In genomic region chr3:176512037-176512436, GRCh38 we compare ENCODE assay signal across 39 cellular contexts.
"Had no signal": no experiment of that assay in that cellular context is flagged by ENCODE, and none has a peak within 500 bp of the region (broad histone marks: within the 10 kb centered on the region; RNA-seq: fewer than 3 reads in every experiment).

No MANE protein-coding gene starts in this region.

- H3K27me3 Mint-ChIP-seq: activated naive CD4-positive, alpha-beta T cell treated with anti-CD3 and anti-CD28 coated beads, Interleukin-2, amount 10 ng/mL, durations not matched to agents 7 days and 5 days; activated naive CD4-positive, alpha-beta T cell treated with anti-CD3 and anti-CD28 coated beads, Interleukin-2, amount 50 U/mL, for 24 hours; activated naive CD8-positive, alpha-beta T cell; activated naive CD8-positive, alpha-beta T cell treated with anti-CD3 and anti-CD28 coated beads for 36 hours; activated naive CD8-positive, alpha-beta T cell treated with anti-CD3 and anti-CD28 coated beads, Interleukin-2, amount 10 ng/mL, durations not matched to agents 7 days and 5 days; activated naive CD8-positive, alpha-beta T cell treated with anti-CD3 and anti-CD28 coated beads, Interleukin-2, amount 50 U/mL, for 24 hours; activated T-cell treated with anti-CD3 and anti-CD28 coated beads, Interleukin-2, amount 50 U/mL, for 24 hours; activated T-helper 17 cell treated with anti-CD3 and anti-CD28 coated beads, Interleukin-2, amount 50 U/mL, for 72 hours; brain; central memory CD8-positive, alpha-beta T cell had no signal

- H3K4me1 ChIP-seq: adrenal gland, ascending aorta, body of pancreas, breast epithelium had no signal

- H3K4me3 ChIP-seq: adrenal gland, ascending aorta, body of pancreas, breast epithelium, cardiac muscle cell had no signal

- H3K4me3 Mint-ChIP-seq: activated naive CD4-positive, alpha-beta T cell treated with anti-CD3 and anti-CD28 coated beads for 36 hours; activated naive CD4-positive, alpha-beta T cell treated with anti-CD3 and anti-CD28 coated beads, Interleukin-2, amount 10 ng/mL, durations not matched to agents 7 days and 5 days; activated naive CD4-positive, alpha-beta T cell treated with anti-CD3 and anti-CD28 coated beads, Interleukin-2, amount 50 U/mL, for 24 hours; activated naive CD8-positive, alpha-beta T cell; activated naive CD8-positive, alpha-beta T cell treated with anti-CD3 and anti-CD28 coated beads for 36 hours; activated naive CD8-positive, alpha-beta T cell treated with anti-CD3 and anti-CD28 coated beads, Interleukin-2, amount 10 ng/mL, durations not matched to agents 7 days and 5 days; activated naive CD8-positive, alpha-beta T cell treated with anti-CD3 and anti-CD28 coated beads, Interleukin-2, amount 50 U/mL, for 24 hours; activated T-cell treated with anti-CD3 and anti-CD28 coated beads, Interleukin-2, amount 50 U/mL, for 24 hours; activated T-cell treated with anti-CD3 and anti-CD28 coated beads, Interleukin-2, amount 50 U/mL, for 4 hours; activated T-cell treated with anti-CD3 and anti-CD28 coated beads, Interleukin-2, amount 50 U/mL, for 72 hours; activated T-helper 1 cell treated with anti-CD3 and anti-CD28 coated beads, Interleukin-12 subunit alpha, Interleukin-12 subunit beta, Interleukin-2, Interleukin-4 antibody, amounts not matched to agents 30 ng/mL and 10 ng/mL and 1 ng/mL, durations not matched to agents 14 hours and 24 hours and 36 hours; activated T-helper 17 cell treated with anti-CD3 and anti-CD28 coated beads, Interleukin-2, amount 50 U/mL, for 72 hours; brain; central memory CD8-positive, alpha-beta T cell had no signal

- H3K4me1 Mint-ChIP-seq: activated naive CD4-positive, alpha-beta T cell treated with anti-CD3 and anti-CD28 coated beads, Interleukin-2, amount 10 ng/mL, durations not matched to agents 7 days and 5 days; activated naive CD4-positive, alpha-beta T cell treated with anti-CD3 and anti-CD28 coated beads, Interleukin-2, amount 50 U/mL, for 24 hours; activated naive CD8-positive, alpha-beta T cell treated with anti-CD3 and anti-CD28 coated beads for 36 hours; activated naive CD8-positive, alpha-beta T cell treated with anti-CD3 and anti-CD28 coated beads, Interleukin-2, amount 10 ng/mL, durations not matched to agents 7 days and 5 days; activated naive CD8-positive, alpha-beta T cell treated with anti-CD3 and anti-CD28 coated beads, Interleukin-2, amount 50 U/mL, for 24 hours; activated T-helper 17 cell treated with anti-CD3 and anti-CD28 coated beads, Interleukin-2, amount 50 U/mL, for 72 hours; brain; central memory CD8-positive, alpha-beta T cell had no signal

- DNase-seq: activated effector memory CD4-positive, alpha-beta T cell treated with anti-CD3 and anti-CD28 coated beads, Interleukin-2, amount 50 U/mL, for 16 hours; activated effector memory CD4-positive, alpha-beta T cell treated with Interleukin-2 at 50 U/mL for 16 hours; activated gamma-delta T cell; activated gamma-delta T cell treated with Interleukin-2 at 50 U/mL for 16 hours; activated naive CD4-positive, alpha-beta T cell; activated naive CD4-positive, alpha-beta T cell treated with anti-CD3 and anti-CD28 coated beads for 36 hours; activated naive CD4-positive, alpha-beta T cell treated with anti-CD3 and anti-CD28 coated beads, Interleukin-2, amount 10 ng/mL, durations not matched to agents 7 days and 5 days; activated naive CD4-positive, alpha-beta T cell treated with anti-CD3 and anti-CD28 coated beads, Interleukin-2, amount 50 U/mL, for 16 hours; activated naive CD4-positive, alpha-beta T cell treated with Interleukin-2 at 50 U/mL for 16 hours; activated naive CD8-positive, alpha-beta T cell treated with anti-CD3 and anti-CD28 coated beads for 36 hours; activated naive CD8-positive, alpha-beta T cell treated with anti-CD3 and anti-CD28 coated beads, Interleukin-2, amount 10 ng/mL, durations not matched to agents 7 days and 5 days; activated naive CD8-positive, alpha-beta T cell treated with anti-CD3 and anti-CD28 coated beads, Interleukin-2, amount 50 U/mL, for 24 hours; activated T-cell treated with anti-CD3 and anti-CD28 coated beads for 4 hours; activated T-cell treated with anti-CD3 and anti-CD28 coated beads, Interleukin-2, amount 50 U/mL, for 1 hour; activated T-cell treated with anti-CD3 and anti-CD28 coated beads, Interleukin-2, amount 50 U/mL, for 24 hours; activated T-cell treated with anti-CD3 and anti-CD28 coated beads, Interleukin-2, amount 50 U/mL, for 4 hours; activated T-cell treated with anti-CD3 and anti-CD28 coated beads, Interleukin-2, amount 50 U/mL, for 48 hours; activated T-cell treated with anti-CD3 and anti-CD28 coated beads, Interleukin-2, amount 50 U/mL, for 72 hours; adrenal gland; amniotic stem cell; amygdala; anterior cingulate cortex; aorta; body of pancreas; brain microvascular endothelial cell; caudate nucleus; central memory CD4-positive, alpha-beta T cell; cerebellar nuclear complex had no signal

- H3K27ac Mint-ChIP-seq: activated naive CD4-positive, alpha-beta T cell treated with anti-CD3 and anti-CD28 coated beads for 36 hours; activated naive CD4-positive, alpha-beta T cell treated with anti-CD3 and anti-CD28 coated beads, Interleukin-2, amount 10 ng/mL, durations not matched to agents 7 days and 5 days; activated naive CD4-positive, alpha-beta T cell treated with anti-CD3 and anti-CD28 coated beads, Interleukin-2, amount 50 U/mL, for 24 hours; activated naive CD4-positive, alpha-beta T cell treated with anti-CD3 and anti-CD28 coated beads, Interleukin-2, amount 50 U/mL, for 72 hours; activated naive CD8-positive, alpha-beta T cell; activated naive CD8-positive, alpha-beta T cell treated with anti-CD3 and anti-CD28 coated beads for 36 hours; activated naive CD8-positive, alpha-beta T cell treated with anti-CD3 and anti-CD28 coated beads, Interleukin-2, amount 10 ng/mL, durations not matched to agents 7 days and 5 days; activated naive CD8-positive, alpha-beta T cell treated with anti-CD3 and anti-CD28 coated beads, Interleukin-2, amount 50 U/mL, for 24 hours; activated T-cell treated with anti-CD3 and anti-CD28 coated beads, Interleukin-2, amount 50 U/mL, for 24 hours; activated T-cell treated with anti-CD3 and anti-CD28 coated beads, Interleukin-2, amount 50 U/mL, for 72 hours; activated T-helper 1 cell treated with anti-CD3 and anti-CD28 coated beads, Interleukin-12 subunit alpha, Interleukin-12 subunit beta, Interleukin-2, Interleukin-4 antibody, amounts not matched to agents 30 ng/mL and 10 ng/mL and 1 ng/mL, durations not matched to agents 14 hours and 24 hours and 36 hours; activated T-helper 17 cell treated with anti-CD3 and anti-CD28 coated beads, Interleukin-2, amount 50 U/mL, for 72 hours; activated T-helper 2 cell treated with anti-CD3 and anti-CD28 coated beads, Interferon-gamma antibody, Interleukin-2, Interleukin-4, amounts not matched to agents 10 μg/mL and 5 μg/mL and 100 μg/mL, durations not matched to agents 14 hours and 24 hours and 36 hours; brain had no signal

- H3K27ac ChIP-seq: adrenal gland, ascending aorta, body of pancreas, brain microvascular endothelial cell, breast epithelium, cardiac muscle cell had no signal

- H3K36me3 ChIP-seq: adrenal gland, ascending aorta, brain microvascular endothelial cell, breast epithelium, cardiac muscle cell had no signal

- H3K36me3 Mint-ChIP-seq: activated naive CD4-positive, alpha-beta T cell treated with anti-CD3 and anti-CD28 coated beads, Interleukin-2, amount 10 ng/mL, durations not matched to agents 7 days and 5 days; activated naive CD8-positive, alpha-beta T cell treated with anti-CD3 and anti-CD28 coated beads, Interleukin-2, amount 10 ng/mL, durations not matched to agents 7 days and 5 days had no signal

- H3K27me3 ChIP-seq: adrenal gland, ascending aorta, body of pancreas, brain microvascular endothelial cell, breast epithelium, cardiac muscle cell had no signal
